ENCODE assay signal across 8 cellular contexts in genomic region chr22:43812890-43813289, GRCh38. TPM values are rescaled to one million over a fixed set of nuclear protein-coding genes. Genes with fewer than 3 reads are reported as not detected.
DNase-seq lines count a peak whose midpoint lies in the region; ATAC-seq, FAIRE-seq and TF ChIP-seq lines count a peak whose summit lies in the region.

No MANE protein-coding gene starts in this region.

- no peaks in the 10 kb centered on the region; the same call in 1 of the 2 replicates for H4K20me1 ChIP-seq in GM23338 (replicated peaks; ENCODE audit: insufficient read depth)

- peak overlapping the region; percentile 96 for H3K4me2 ChIP-seq in GM23338

- ATAC-seq in GM23338, result peak; percentile 10
- no peak for ATAC-seq in HG03095 (IDR thresholded peaks at IDR 0.05; ENCODE audit: unreplicated experiment)
- no peak for ATAC-seq in omental fat pad (ENCODE audit: low FRiP score)
- no peak for ATAC-seq in HG02678 (IDR thresholded peaks at IDR 0.05; ENCODE audit: unreplicated experiment)

- no peak for TF ChIP-seq CTCF in GM23338 (conservative IDR thresholded peaks at IDR 0.05; ENCODE audit: low read depth in 2 of 2)
- no peak for TF ChIP-seq CTCF in WI38 (IDR thresholded peaks at IDR 0.05; ENCODE audit: low read depth, low read length)
- no peak for TF ChIP-seq CTCF in glutamatergic neuron (IDR thresholded peaks at IDR 0.05; ENCODE audit: partially characterized antibody, unreplicated experiment)
- TF ChIP-seq CTCF in omental fat pad (IDR thresholded peaks at IDR 0.05), result no peak

- H3K27me3 Mint-ChIP-seq in GM23338 (ENCODE audit: insufficient read depth, low read depth, poor library complexity), result peaks cover 3% of the 10 kb centered on the region
- no peaks in the 10 kb centered on the region for H3K27me3 Mint-ChIP-seq in glutamatergic neuron (ENCODE audit: unreplicated experiment)

- H3K9me2 ChIP-seq in GM23338 (ENCODE audit: insufficient read depth), result no peaks in the 10 kb centered on the region

- no peak for FAIRE-seq in small intestine (lab: Jason Lieb, UNC)

- H3K27ac ChIP-seq in GM23338 (ENCODE audit: low read depth) (no peak overlapping the region; the same call in 1 of the 2 replicates), small intestine (ENCODE audit: low read depth in 1 of 2, low read length in 1 of 2) (peak overlapping the region in 1 of 2 donors; percentile 76)

- H3K36me3 Mint-ChIP-seq in GM23338 (ENCODE audit: low read depth) (no peaks in the 10 kb centered on the region; the same call in 2 of the 3 replicates), glutamatergic neuron (ENCODE audit: unreplicated experiment) (no peaks in the 10 kb centered on the region)

- no peaks in the 10 kb centered on the region for H3K9me3 ChIP-seq in small intestine (ENCODE audit: control insufficient read depth, low read depth)

- H3K4me3 Mint-ChIP-seq in GM23338 (peak overlapping the region; percentile 95), glutamatergic neuron (ENCODE audit: unreplicated experiment) (peak overlapping the region; percentile 92)

- H3K36me3 ChIP-seq in GM23338 (ENCODE audit: insufficient read depth) (no peaks in the 10 kb centered on the region), small intestine (ENCODE audit: control insufficient read depth in 2 of 2, insufficient read depth in 2 of 2, low read length in 2 of 2) (peaks cover 0 to 2% of the 10 kb centered on the region in 2 donors)

- H3K27ac Mint-ChIP-seq in GM23338, result 0 out of 2 replicates have a peak overlapping the region, but pooled peaks have one; percentile 92
- H3K27ac Mint-ChIP-seq in glutamatergic neuron (ENCODE audit: unreplicated experiment), result no peak overlapping the region

- H3K9me3 Mint-ChIP-seq in GM23338 (no peaks in the 10 kb centered on the region), glutamatergic neuron (ENCODE audit: unreplicated experiment) (no peaks in the 10 kb centered on the region)

- H3K4me3 ChIP-seq in GM23338, result peak overlapping the region; percentile 88
- peak overlapping the region; percentile 76 for H3K4me3 ChIP-seq in WI38 (ENCODE audit: low read depth, low read length)
- peak overlapping the region; percentile 83 to 93 for H3K4me3 ChIP-seq in small intestine (ENCODE audit: low read depth in 1 of 2, low read length in 2 of 2)

- peaks cover 5% of the 10 kb centered on the region; the same call in 1 of the 2 replicates for H3K79me2 ChIP-seq in GM23338 (replicated peaks; ENCODE audit: insufficient read depth)

- no peaks in the 10 kb centered on the region for H3F3A ChIP-seq in GM23338 (replicated peaks; ENCODE audit: low read depth)

- H3K27me3 ChIP-seq in GM23338 (ENCODE audit: insufficient read depth) (no peaks in the 10 kb centered on the region), small intestine (ENCODE audit: control insufficient read depth in 2 of 2, insufficient read depth in 2 of 2, low read length in 2 of 2) (no peaks in the 10 kb centered on the region)

- 13 to 19% (median 14%) methylated on average over 6 of the region's 6 CpGs for WGBS in small intestine, 3 donors

- DNase-seq in GM23338 (ENCODE audit: low spot score), result no peak
- DNase-seq in glutamatergic neuron, result no peak
- no peak for DNase-seq in small intestine
- no peak for DNase-seq in NCI-H446 treated with DMSO at 0.1 percent for 48 hours (lab: John Stamatoyannopoulos, UW)
- DNase-seq in omental fat pad (ENCODE audit: low spot score), result no peak

- peak overlapping the region; percentile 99 for H2AFZ ChIP-seq in GM23338

- H3K4me1 Mint-ChIP-seq in GM23338 (peaks cover 13% of the 10 kb centered on the region), glutamatergic neuron (ENCODE audit: low read depth, unreplicated experiment) (no peaks in the 10 kb centered on the region)

- H3K4me1 ChIP-seq in GM23338 (ENCODE audit: insufficient read depth), result peaks cover 12% of the 10 kb centered on the region
- peaks cover 3 to 12% of the 10 kb centered on the region in 2 donors for H3K4me1 ChIP-seq in small intestine (ENCODE audit: control insufficient read depth in 2 of 2, insufficient read depth in 1 of 2, low read depth in 1 of 2, low read length in 1 of 2)

TF ChIP-seq in GM23338, 12 proteins besides CTCF, POLR2A, EP300 and RAD21:
- TF ChIP-seq NANOG (IDR thresholded peaks at IDR 0.05; ENCODE audit: borderline replicate concordance), result no peak

RNA-seq across cellular contexts. Expression of gene EFCAB6, which starts 0.8 kb away (rescaled TPM):
- 1.8 and 1.9 TPM in 2 replicates for total RNA-seq in GM23338 (2014; rRNA removed; shearing (Covaris generic))
- polyA plus RNA-seq in GM23338 (2016; fragmentation: Nextera tagmentation; extraction: Ambion mirVana) (1.1 and 1.2 TPM in 2 replicates), small intestine (under 1 TPM in 1 of 3 donors, not detected in 2; 0.34 TPM)
- total RNA-seq in glutamatergic neuron (ENCODE audit: unreplicated experiment) (0.96 TPM), omental fat pad (1 to 10 TPM in 3 of 4 donors, under 1 TPM in 1; 0.48 to 3.2 (median 1.9) TPM)

RNA-seq across cellular contexts. Expression of gene SULT4A1, which starts 49.4 kb away (rescaled TPM):
- 5.2 and 7.8 TPM in 2 replicates for total RNA-seq in GM23338 (2014; rRNA removed; shearing (Covaris generic))
- polyA plus RNA-seq in GM23338 (2016; fragmentation: Nextera tagmentation; extraction: Ambion mirVana) (4.3 and 4.7 TPM in 2 replicates), small intestine (10 to 100 TPM; 14.2 to 60.4 (median 21.6) TPM)
- total RNA-seq in glutamatergic neuron (ENCODE audit: unreplicated experiment) (79.5 TPM), omental fat pad (under 1 TPM in 2 of 4 donors, not detected in 2; 0.25 to 0.46 TPM)
